In genomic region chr14:94864421-94865195, GRCh38 we compare ENCODE assay signal across 23 cellular contexts.
DNase-seq lines count a peak whose midpoint lies in the region; ATAC-seq and TF ChIP-seq lines count a peak whose summit lies in the region.
"Had no signal": no experiment of that assay in that cellular context is flagged by ENCODE, and none has a peak within 500 bp of the region (broad histone marks: within the 10 kb centered on the region; RNA-seq: fewer than 3 reads in every experiment).

No MANE protein-coding gene starts in this region.

- H3K36me3 Mint-ChIP-seq in WTC11: no peaks in the 10 kb centered on the region
- H3K36me3 Mint-ChIP-seq: activated CD8-positive, alpha-beta memory T cell treated with anti-CD3 and anti-CD28 coated beads, Interleukin-2, amount 10 ng/mL, durations not matched to agents 7 days and 5 days; natural killer cell treated with Interleukin-12 subunit alpha and Interleukin-12 subunit beta and Interleukin-15 and Interleukin-18, amount 100 ng/mL, for 72 hours had no signal

- intact Hi-C loops in left cardiac atrium (cut with DNase I): no loop called here
- intact Hi-C loops in body of pancreas (cut with DNase I): no loop called here

- H3K36me3 ChIP-seq in right atrium auricular region (no peaks in the 10 kb centered on the region), body of pancreas (replicated peaks in 1 of 2; ENCODE audit: insufficient read depth in 1 of 2, low read depth in 2 of 2) (no peaks in the 10 kb centered on the region)
- H3K36me3 ChIP-seq: gastroesophageal sphincter had no signal

- DNase-seq in left cardiac atrium: peak; percentile 23
- DNase-seq in right atrium auricular region (ENCODE audit: low spot score): no peak
- DNase-seq in WTC11 (ENCODE audit: low spot score): peak; percentile 41
- DNase-seq in left kidney (ENCODE audit: low read depth, low spot score): peak; percentile 90
- no peak for DNase-seq in NCI-H1092 treated with DMSO at 0.1 percent for 48 hours (lab: John Stamatoyannopoulos, UW)
- no peak for DNase-seq in body of pancreas
- DNase-seq: activated CD4-positive, alpha-beta T cell treated with anti-CD3 and anti-CD28 coated beads, Interleukin-2, amount 10 ng/mL, durations not matched to agents 7 days and 5 days; activated CD8-positive, alpha-beta memory T cell treated with anti-CD3 and anti-CD28 coated beads, Interleukin-2, amount 10 ng/mL, durations not matched to agents 7 days and 5 days; activated naive CD4-positive, alpha-beta T cell treated with anti-CD3 and anti-CD28 coated beads, Interleukin-2, amount 50 U/mL, for 16 hours; central memory CD4-positive, alpha-beta T cell; DMS 273 treated with DMSO at 0.1 percent for 48 hours; erythroblast; GF-D8; Karpas-422; kidney glomerular epithelial cell; MV-4-11; NCI-H187; NCI-H345 had no signal

- no peak overlapping the region for H3K4me3 Mint-ChIP-seq in WTC11
- H3K4me3 Mint-ChIP-seq: activated CD4-positive, alpha-beta T cell treated with anti-CD3 and anti-CD28 coated beads, Interleukin-2, amount 10 ng/mL, durations not matched to agents 7 days and 5 days; activated CD8-positive, alpha-beta memory T cell treated with anti-CD3 and anti-CD28 coated beads, Interleukin-2, amount 10 ng/mL, durations not matched to agents 7 days and 5 days; natural killer cell treated with Interleukin-12 subunit alpha and Interleukin-12 subunit beta and Interleukin-15 and Interleukin-18, amount 100 ng/mL, for 72 hours; T-helper 1 cell treated with Interleukin-12 subunit alpha and Interleukin-12 subunit beta and Interleukin-4 antibody, amounts not matched to agents 30 μg/mL and 1 μg/mL, for 36 hours had no signal

- no peaks in the 10 kb centered on the region for H3K4me1 ChIP-seq in right atrium auricular region
- H3K4me1 ChIP-seq in body of pancreas: no peaks in the 10 kb centered on the region
- H3K4me1 ChIP-seq: gastroesophageal sphincter had no signal

- no peak overlapping the region for H3K27ac Mint-ChIP-seq in WTC11
- H3K27ac Mint-ChIP-seq: activated CD4-positive, alpha-beta T cell treated with anti-CD3 and anti-CD28 coated beads, Interleukin-2, amount 10 ng/mL, durations not matched to agents 7 days and 5 days; activated CD8-positive, alpha-beta memory T cell treated with anti-CD3 and anti-CD28 coated beads, Interleukin-2, amount 10 ng/mL, durations not matched to agents 7 days and 5 days; natural killer cell treated with Interleukin-12 subunit alpha and Interleukin-12 subunit beta and Interleukin-15 and Interleukin-18, amount 100 ng/mL, for 72 hours; T-helper 1 cell treated with Interleukin-12 subunit alpha and Interleukin-12 subunit beta and Interleukin-4 antibody, amounts not matched to agents 30 μg/mL and 1 μg/mL, for 36 hours had no signal

- no peaks in the 10 kb centered on the region for H3K27me3 Mint-ChIP-seq in WTC11 (ENCODE audit: low read depth)

- CTCF ChIA-PET in WTC11 (lab: Charles Lee): interaction anchor here (0.6 to 1.0 kb wide), 2 partner anchors 48 to 429 kb away, joined by 3 read pairs; no protein-coding TSS in a partner anchor

- 57 to 63% methylated on average over 29 to 41 of the region's 44 CpGs for WGBS in body of pancreas, 2 donors

- H3K27me3 ChIP-seq in right atrium auricular region (no peaks in the 10 kb centered on the region), body of pancreas (no peaks in the 10 kb centered on the region)

- H3K27ac ChIP-seq in right atrium auricular region (no peak overlapping the region), body of pancreas (no peak overlapping the region)
- H3K27ac ChIP-seq: gastroesophageal sphincter had no signal

- POLR2A ChIA-PET in WTC11 (lab: Charles Lee): no interaction called here

- H3K4me3 ChIP-seq in right atrium auricular region: no peak overlapping the region
- H3K4me3 ChIP-seq in body of pancreas: no peak overlapping the region
- H3K4me3 ChIP-seq: gastroesophageal sphincter had no signal

- TF ChIP-seq POLR2A in body of pancreas (IDR thresholded peaks at IDR 0.05): no peak

- no peaks in the 10 kb centered on the region for H3K9me3 ChIP-seq in right atrium auricular region
- H3K9me3 ChIP-seq in body of pancreas: no peaks in the 10 kb centered on the region
- H3K9me3 ChIP-seq: gastroesophageal sphincter had no signal

- peaks cover 13% of the 10 kb centered on the region for H3K4me1 Mint-ChIP-seq in WTC11
- H3K4me1 Mint-ChIP-seq: activated CD4-positive, alpha-beta T cell treated with anti-CD3 and anti-CD28 coated beads, Interleukin-2, amount 10 ng/mL, durations not matched to agents 7 days and 5 days; activated CD8-positive, alpha-beta memory T cell treated with anti-CD3 and anti-CD28 coated beads, Interleukin-2, amount 10 ng/mL, durations not matched to agents 7 days and 5 days had no signal

- TF ChIP-seq CTCF in right atrium auricular region (IDR thresholded peaks at IDR 0.05): no peak
- TF ChIP-seq CTCF in WTC11 (IDR thresholded peaks at IDR 0.05): no peak
- TF ChIP-seq CTCF in body of pancreas (IDR thresholded peaks at IDR 0.05): no peak

- ATAC-seq in left cardiac atrium: peak; percentile 30 to 41
- ATAC-seq in WTC11: peak; percentile 49
- ATAC-seq in HG03469 (IDR thresholded peaks at IDR 0.05; ENCODE audit: unreplicated experiment): no peak
- ATAC-seq in body of pancreas: no peak
- ATAC-seq in GM21515 (IDR thresholded peaks at IDR 0.05; ENCODE audit: unreplicated experiment): no peak
- ATAC-seq: activated CD8-positive, alpha-beta memory T cell treated with anti-CD3 and anti-CD28 coated beads, Interleukin-2, amount 10 ng/mL, durations not matched to agents 7 days and 5 days; gastroesophageal sphincter; natural killer cell treated with Interleukin-12 subunit alpha and Interleukin-12 subunit beta and Interleukin-15 and Interleukin-18, amount 100 ng/mL, for 72 hours had no signal

- no peaks in the 10 kb centered on the region for H3K9me3 Mint-ChIP-seq in WTC11
- H3K9me3 Mint-ChIP-seq: activated CD4-positive, alpha-beta T cell treated with anti-CD3 and anti-CD28 coated beads, Interleukin-2, amount 10 ng/mL, durations not matched to agents 7 days and 5 days; natural killer cell treated with Interleukin-12 subunit alpha and Interleukin-12 subunit beta and Interleukin-15 and Interleukin-18, amount 100 ng/mL, for 72 hours; T-helper 1 cell treated with Interleukin-12 subunit alpha and Interleukin-12 subunit beta and Interleukin-4 antibody, amounts not matched to agents 30 μg/mL and 1 μg/mL, for 36 hours had no signal

TF ChIP-seq in WTC11, 78 proteins besides CTCF, POLR2A, EP300 and RAD21:
- TF ChIP-seq MXD4 (CRISPR knock-in tag; IDR thresholded peaks at IDR 0.05; ENCODE audit: borderline replicate concordance): no peak
- no peak for TF ChIP-seq ZNF396 (CRISPR knock-in tag; IDR thresholded peaks at IDR 0.05; ENCODE audit: borderline replicate concordance)
- TF ChIP-seq OVOL2 (CRISPR knock-in tag; IDR thresholded peaks at IDR 0.05; ENCODE audit: borderline replicate concordance): no peak
- TF ChIP-seq ESRRA (CRISPR knock-in tag; IDR thresholded peaks at IDR 0.05; ENCODE audit: borderline replicate concordance): no peak
- TF ChIP-seq PRRX2 (CRISPR knock-in tag; IDR thresholded peaks at IDR 0.05): no peak
- no peak for TF ChIP-seq MYBL2 (CRISPR knock-in tag; IDR thresholded peaks at IDR 0.05)
- no peak for TF ChIP-seq ZNF317 (CRISPR knock-in tag; IDR thresholded peaks at IDR 0.05; ENCODE audit: borderline replicate concordance, low read depth)
- no peak for TF ChIP-seq CBFB (CRISPR knock-in tag; IDR thresholded peaks at IDR 0.05; ENCODE audit: low read depth)
- no peak for TF ChIP-seq SMAD4 (CRISPR knock-in tag; IDR thresholded peaks at IDR 0.05)
- TF ChIP-seq ZNF416 (CRISPR knock-in tag; IDR thresholded peaks at IDR 0.05): no peak
- TF ChIP-seq E2F1 (CRISPR knock-in tag; IDR thresholded peaks at IDR 0.05): no peak
- no peak for TF ChIP-seq GABPB1 (CRISPR knock-in tag; IDR thresholded peaks at IDR 0.05)
- no peak for TF ChIP-seq NFYB (CRISPR knock-in tag; conservative IDR thresholded peaks at IDR 0.05; ENCODE audit: low read depth)
- no peak for TF ChIP-seq NFE2L1 (CRISPR knock-in tag; IDR thresholded peaks at IDR 0.05)
- TF ChIP-seq ZNF671 (CRISPR knock-in tag; IDR thresholded peaks at IDR 0.05): no peak
- TF ChIP-seq RELA (CRISPR knock-in tag; IDR thresholded peaks at IDR 0.05; ENCODE audit: borderline replicate concordance): no peak
- TF ChIP-seq RORB (CRISPR knock-in tag; IDR thresholded peaks at IDR 0.05): no peak
- no peak for TF ChIP-seq IRF1 (CRISPR knock-in tag; IDR thresholded peaks at IDR 0.05)

Comparison
In these comparisons a context has a peak if more than half of its experiments do, and no peak if none do; other contexts are left out.
1. DNase-seq: peak in left cardiac atrium (single experiment), WTC11 (single experiment) and left kidney (single experiment); none in right atrium auricular region (single experiment), NCI-H1092 treated with DMSO at 0.1 percent for 48 hours (single experiment) and body of pancreas (0 of 4).
2. ATAC-seq: peak in left cardiac atrium (2 of 2) and WTC11 (single experiment); none in HG03469 (single experiment), body of pancreas (single experiment) and GM21515 (single experiment).